8 cellular contexts compared by ENCODE assay signal in the genomic region with DNA sequence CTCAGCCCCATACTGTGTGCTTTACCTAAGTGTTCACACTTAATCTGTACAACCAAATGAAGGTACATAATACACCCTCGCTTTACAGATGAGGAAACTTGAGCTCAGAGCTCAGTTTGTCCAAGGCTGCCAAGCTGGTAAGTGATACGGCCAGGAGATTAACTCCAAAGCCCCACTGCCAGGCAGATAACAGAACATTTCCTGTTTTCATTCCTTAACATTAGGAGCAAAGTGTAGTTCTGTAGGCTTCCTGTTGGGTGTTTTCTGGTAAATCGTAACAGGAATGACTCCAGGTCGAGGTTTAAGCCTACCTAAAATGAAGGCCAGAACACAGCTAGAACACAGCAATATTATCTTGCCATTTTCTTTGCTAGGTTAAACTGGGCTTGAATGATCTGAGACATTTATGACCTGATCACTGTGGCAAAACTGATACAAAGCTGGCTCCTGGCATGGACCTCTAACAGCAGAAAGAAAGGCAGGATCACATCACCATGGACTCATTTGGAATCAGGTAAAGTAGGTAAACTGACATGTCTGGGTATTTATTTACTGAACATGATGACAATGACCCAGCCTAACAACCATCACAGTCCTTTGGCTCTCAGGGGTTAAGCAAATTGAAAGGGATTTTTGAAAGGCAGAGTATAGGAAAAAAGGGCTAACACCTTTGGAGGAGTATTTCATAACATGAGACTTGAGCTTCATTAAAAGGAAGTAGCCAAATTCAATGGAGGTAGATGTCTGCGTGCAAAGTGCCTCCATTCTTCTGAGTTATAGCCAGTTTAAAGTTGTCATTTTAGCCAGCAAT. TPM values are rescaled to one million over a fixed set of nuclear protein-coding genes. Genes with fewer than 3 reads are reported as not detected.
A peak's percentile ranks its signal among the peaks of the same experiment; 100 is the strongest.
DNase-seq lines count a peak whose midpoint lies in the region; ATAC-seq and TF ChIP-seq lines count a peak whose summit lies in the region.

No MANE protein-coding gene starts in this region.

- no peak for TF ChIP-seq POLR2A in esophagus muscularis mucosa (IDR thresholded peaks at IDR 0.05; ENCODE audit: low read depth)
- TF ChIP-seq POLR2A in testis (IDR thresholded peaks at IDR 0.05): no peak

- peaks cover 13% of the 10 kb centered on the region for H4K20me1 ChIP-seq in OCI-LY7 (ENCODE audit: insufficient read depth, low read length)

- H3K27ac ChIP-seq in OCI-LY7 (ENCODE audit: low read depth, low read length, poor library complexity, severe bottlenecking): no peak overlapping the region
- H3K27ac ChIP-seq in esophagus muscularis mucosa (replicated peaks in 1 of 4): peak overlapping the region; percentile 45 to 64 (median 60)
- peak overlapping the region in 1 of 2 donors; percentile 79 for H3K27ac ChIP-seq in testis

- CTCF ChIA-PET in OCI-LY7 (lab: Charles Lee; ENCODE audit: unreplicated experiment): no interaction called here

- no TSS peak for BruUV-seq in OCI-LY7 (replicated peaks; lab: Mats Ljungman, UMichigan)

- intact Hi-C loops in OCI-LY7 (cut with micrococcal nuclease; ENCODE audit: unreplicated experiment) (loop anchor here (10.0 kb wide), 1 partner anchor 75 kb away; no protein-coding TSS in a partner anchor), esophagus muscularis mucosa (cut with DNase I) (loop anchor here (5.0 to 10.0 kb wide), 2 partner anchors 55 to 153 kb away; no protein-coding TSS in a partner anchor), testis (cut with DNase I; ENCODE audit: low total_unique reads) (no loop called here)

- DNase-seq in EL (peak; percentile 23), OCI-LY7 (ENCODE audit: low spot score) (no peak), esophagus muscularis mucosa (ENCODE audit: extremely low spot score) (no peak), pulmonary artery endothelial cell (ENCODE audit: low read depth, low spot score) (peak; percentile 39), NCI-H146 (lab: John Stamatoyannopoulos, UW) (no peak), testis (no peak), NCI-H446 treated with DMSO at 0.1 percent for 48 hours (lab: John Stamatoyannopoulos, UW) (no peak)

- no peak for ATAC-seq in GM21367 (IDR thresholded peaks at IDR 0.05; ENCODE audit: unreplicated experiment)

- peak overlapping the region; percentile 34; the same call in 1 of the 2 replicates for H3K4me2 ChIP-seq in OCI-LY7 (ENCODE audit: low read length)

- POLR2A ChIA-PET in OCI-LY7 (lab: Charles Lee): interaction anchor here (1.0 kb wide), 2 partner anchors 10 to 222 kb away, joined by 3 read pairs; no protein-coding TSS in a partner anchor

- TF ChIP-seq EP300 in esophagus muscularis mucosa (IDR thresholded peaks at IDR 0.05): no peak

- H3K9me2 ChIP-seq in OCI-LY7 (ENCODE audit: insufficient read depth, low read length): no peaks in the 10 kb centered on the region

- H3K4me1 ChIP-seq in OCI-LY7 (ENCODE audit: insufficient read depth, low read length, poor library complexity, severe bottlenecking) (peaks cover 28% of the 10 kb centered on the region), esophagus muscularis mucosa (peaks cover 15 to 49% (median 30%) of the 10 kb centered on the region in 4 donors), testis (peaks cover 22% of the 10 kb centered on the region)

- TF ChIP-seq CTCF in OCI-LY7 (conservative IDR thresholded peaks at IDR 0.05; ENCODE audit: low read length): no peak
- no peak for TF ChIP-seq CTCF in esophagus muscularis mucosa (IDR thresholded peaks at IDR 0.05)
- peak in 1 of 3 experiments; percentile 18 for TF ChIP-seq CTCF in testis (IDR thresholded peaks at IDR 0.05)

- no peak overlapping the region for H2AFZ ChIP-seq in OCI-LY7 (ENCODE audit: low read length)

- H3K79me2 ChIP-seq in OCI-LY7 (ENCODE audit: insufficient read depth, low read depth, low read length): peaks cover 46% of the 10 kb centered on the region

- H3K27me3 ChIP-seq in esophagus muscularis mucosa: no peaks in the 10 kb centered on the region
- H3K27me3 ChIP-seq in testis: no peaks in the 10 kb centered on the region

- no peak overlapping the region for H3K4me3 ChIP-seq in OCI-LY7 (ENCODE audit: low read depth, low read length, poor library complexity, severe bottlenecking)
- H3K4me3 ChIP-seq in esophagus muscularis mucosa: no peak overlapping the region
- H3K4me3 ChIP-seq in testis: no peak overlapping the region

- whole genome bisulfite sequencing in esophagus muscularis mucosa: 56% methylated on average over 5 of the region's 5 CpGs
- WGBS in testis, 2 donors: 47 to 64% methylated on average over 5 of the region's 5 CpGs

- H3K36me3 ChIP-seq in OCI-LY7 (ENCODE audit: insufficient read depth, low read length) (peaks cover 43% of the 10 kb centered on the region), esophagus muscularis mucosa (peaks cover 0 to 25% (median 15%) of the 10 kb centered on the region in 4 donors), testis (ENCODE audit: low read depth, missing control alignments) (no peaks in the 10 kb centered on the region)

- H3K9me3 ChIP-seq in OCI-LY7 (ENCODE audit: low read length) (no peaks in the 10 kb centered on the region), esophagus muscularis mucosa (no peaks in the 10 kb centered on the region), testis (no peaks in the 10 kb centered on the region)

RNA-seq across cellular contexts. Expression of a gene that starts 3.9 kb away (rescaled TPM):
- total RNA-seq in OCI-LY7 (2014; rRNA removed; shearing (Covaris generic)): 100 and 107 TPM in 2 replicates
- total RNA-seq in OCI-LY7 (2022): 132 and 134 TPM in 2 replicates
- total RNA-seq in esophagus muscularis mucosa: 10 to 100 TPM; 22.7 to 40.3 (median 30.0) TPM
- 73.9 and 93.3 TPM in 2 replicates for total RNA-seq in pulmonary artery endothelial cell
- 100 to 1,000 TPM; 119 to 120 TPM for total RNA-seq in testis
- polyA plus RNA-seq in testis (ENCODE audit: insufficient read depth, low read depth, low replicate concordance): 66.2 TPM

Comparison
In these comparisons a context has a peak if more than half of its experiments do, and no peak if none do; other contexts are left out.
1. DNase-seq: peak in EL (single experiment) and pulmonary artery endothelial cell (single experiment); none in OCI-LY7 (single experiment), esophagus muscularis mucosa (single experiment), NCI-H146 (single experiment), testis (single experiment) and NCI-H446 treated with DMSO at 0.1 percent for 48 hours (single experiment).